8 cellular contexts compared by ENCODE assay signal in genomic region chr6:28335564-28336283, GRCh38. TPM values are rescaled to one million over a fixed set of nuclear protein-coding genes. Genes with fewer than 3 reads are reported as not detected.
DNase-seq lines count a peak whose midpoint lies in the region; ATAC-seq and TF ChIP-seq lines count a peak whose summit lies in the region.

TSS of gene ZSCAN31 (minus strand) at chr6:28336148. CDS start at chr6:28329683, 6,465 bp downstream.

- peaks cover 7% of the 10 kb centered on the region for H3K27me3 Mint-ChIP-seq in nephron progenitor cell (ENCODE audit: low read depth, poor library complexity)
- no peaks in the 10 kb centered on the region for H3K27me3 Mint-ChIP-seq in stimulated activated naive CD8-positive, alpha-beta T cell treated with anti-CD3 and anti-CD28 coated beads, Interleukin-15, amount 100 ng/mL, for 72 hours

- peaks cover 18% of the 10 kb centered on the region for H3K4me1 Mint-ChIP-seq in nephron progenitor cell
- H3K4me1 Mint-ChIP-seq in stimulated activated naive CD8-positive, alpha-beta T cell treated with anti-CD3 and anti-CD28 coated beads, Interleukin-15, amount 100 ng/mL, for 72 hours: peaks cover 17% of the 10 kb centered on the region

- H3K36me3 Mint-ChIP-seq in nephron progenitor cell (ENCODE audit: low read depth): peaks cover 37% of the 10 kb centered on the region

- TF ChIP-seq CTCF in fibroblast of villous mesenchyme (IDR thresholded peaks at IDR 0.05; ENCODE audit: insufficient read depth, low read depth, low read length) (no peak), nephron progenitor cell (IDR thresholded peaks at IDR 0.05) (no peak)

- H3K27ac Mint-ChIP-seq in nephron progenitor cell: no peak within 1 kb of the TSS
- H3K27ac Mint-ChIP-seq in stimulated activated naive CD8-positive, alpha-beta T cell treated with anti-CD3 and anti-CD28 coated beads, Interleukin-15, amount 100 ng/mL, for 72 hours: no peak within 1 kb of the TSS

- peak; percentile 89 for ATAC-seq in GM21717 (IDR thresholded peaks at IDR 0.05; ENCODE audit: unreplicated experiment)
- ATAC-seq in stimulated activated naive CD8-positive, alpha-beta T cell treated with anti-CD3 and anti-CD28 coated beads, Interleukin-15, amount 100 ng/mL, for 72 hours: peak; percentile 96

- DNase-seq in DMS114 treated with DMSO at 0.1 percent for 48 hours (lab: John Stamatoyannopoulos, UW; ENCODE audit: unreplicated experiment) (peak; percentile 85), KG1 (lab: John Stamatoyannopoulos, UW) (peak; percentile 80), RPMI8226 (peak; percentile 88), activated gamma-delta T cell (lab: John Stamatoyannopoulos, UW) (peak; percentile 57), fibroblast of villous mesenchyme (ENCODE audit: low read depth) (peak; percentile 97), nephron progenitor cell (peak; percentile 79)
- peak; percentile 75 to 83 for DNase-seq in stimulated activated naive CD8-positive, alpha-beta T cell treated with anti-CD3 and anti-CD28 coated beads, Interleukin-15, amount 100 ng/mL, for 72 hours

- no peak within 1 kb of the TSS for H3K4me3 Mint-ChIP-seq in nephron progenitor cell
- no peak within 1 kb of the TSS for H3K4me3 Mint-ChIP-seq in stimulated activated naive CD8-positive, alpha-beta T cell treated with anti-CD3 and anti-CD28 coated beads, Interleukin-15, amount 100 ng/mL, for 72 hours

- peaks cover 28% of the 10 kb centered on the region for H3K9me3 Mint-ChIP-seq in nephron progenitor cell
- peaks cover 8 to 13% of the 10 kb centered on the region in 2 donors for H3K9me3 Mint-ChIP-seq in stimulated activated naive CD8-positive, alpha-beta T cell treated with anti-CD3 and anti-CD28 coated beads, Interleukin-15, amount 100 ng/mL, for 72 hours

- H3K4me3 ChIP-seq in fibroblast of villous mesenchyme (ENCODE audit: low read depth, low read length): peak within 1 kb of the TSS; percentile 77

RNA-seq across cellular contexts. Expression of gene ZSCAN31, which starts in this region (rescaled TPM):
- total RNA-seq in fibroblast of villous mesenchyme: 3.5 and 3.9 TPM in 2 replicates

Comparison
In these comparisons a context has a peak if more than half of its experiments do, and no peak if none do; other contexts are left out.
1. Peak in every context shown above with its lines: DNase-seq, ATAC-seq and H3K4me3 ChIP-seq.